Comparison of ENCODE assay signal across 9 cellular contexts in the genomic region with DNA sequence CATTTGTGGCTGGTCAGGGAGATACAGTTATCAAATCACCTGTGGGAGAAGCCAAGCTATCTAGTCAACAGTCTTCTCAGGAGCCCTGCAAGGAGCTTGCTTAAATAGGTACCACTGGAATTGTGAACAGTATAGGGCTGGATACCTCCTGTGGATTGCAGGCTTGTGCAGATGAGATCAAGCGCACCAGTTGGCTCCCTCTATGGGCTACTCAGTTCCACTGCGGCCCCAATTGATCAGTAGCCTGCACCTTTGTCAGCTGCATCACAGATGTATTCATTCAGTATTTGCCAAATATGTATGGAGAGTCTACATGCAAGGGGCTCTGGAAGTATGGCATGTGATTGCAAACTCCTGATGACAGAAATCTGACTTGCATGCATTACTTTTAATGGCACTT. TPM values are rescaled to one million over a fixed set of nuclear protein-coding genes. Genes with fewer than 3 reads are reported as not detected.
A peak's percentile ranks its signal among the peaks of the same experiment; 100 is the strongest.
DNase-seq lines count a peak whose midpoint lies in the region; ATAC-seq and TF ChIP-seq lines count a peak whose summit lies in the region.
"Had no signal": no experiment of that assay in that cellular context is flagged by ENCODE, and none has a peak within 500 bp of the region (broad histone marks: within the 10 kb centered on the region; RNA-seq: fewer than 3 reads in every experiment).

No MANE protein-coding gene starts in this region.

- H3K4me3 Mint-ChIP-seq in activated T-helper 2 cell treated with anti-CD3 and anti-CD28 coated beads, Interferon-gamma antibody, Interleukin-2, Interleukin-4, amounts not matched to agents 10 μg/mL and 5 μg/mL and 100 μg/mL, durations not matched to agents 14 hours and 24 hours and 36 hours (ENCODE audit: low read depth) = no peak overlapping the region

- no peaks in the 10 kb centered on the region for H3K36me3 Mint-ChIP-seq in activated T-helper 2 cell treated with anti-CD3 and anti-CD28 coated beads, Interferon-gamma antibody, Interleukin-2, Interleukin-4, amounts not matched to agents 10 μg/mL and 5 μg/mL and 100 μg/mL, durations not matched to agents 14 hours and 24 hours and 36 hours (ENCODE audit: low read depth)

- ATAC-seq in GM19351 (IDR thresholded peaks at IDR 0.05; ENCODE audit: unreplicated experiment) = peak; percentile 73
- no peak for ATAC-seq in GM21717 (IDR thresholded peaks at IDR 0.05; ENCODE audit: unreplicated experiment)

- no peak overlapping the region for H3K4me3 ChIP-seq in fibroblast of mammary gland (ENCODE audit: control insufficient read depth, low read depth, low read length)

- intact Hi-C loops in activated T-helper 2 cell treated with anti-CD3 and anti-CD28 coated beads, Interferon-gamma antibody, Interleukin-2, Interleukin-4, amounts not matched to agents 10 μg/mL and 5 μg/mL and 100 μg/mL, durations not matched to agents 14 hours and 24 hours and 36 hours (cut with micrococcal nuclease) = no loop called here

- in situ Hi-C loops in ACHN (cut with HindIII; ENCODE audit: low pct_ligation_motif_present, low pct_unique_long_range_greater_than_20kb, low sequenced_read_pairs) = no loop called here

- DNase-seq in ACHN (peak; percentile 7), NCI-H510A treated with DMSO at 0.1 percent for 48 hours (lab: John Stamatoyannopoulos, UW) (peak; percentile 5), fibroblast of mammary gland (ENCODE audit: low read depth) (peak; percentile 23)
- DNase-seq in activated effector memory CD4-positive, alpha-beta T cell treated with anti-CD3 and anti-CD28 coated beads, Interleukin-2, amount 50 U/mL, for 16 hours = no peak
- no peak for DNase-seq in activated T-helper 2 cell treated with anti-CD3 and anti-CD28 coated beads, Interferon-gamma antibody, Interleukin-2, Interleukin-4, amounts not matched to agents 10 μg/mL and 5 μg/mL and 100 μg/mL, durations not matched to agents 14 hours and 24 hours and 36 hours (ENCODE audit: low spot score)
- no peak for DNase-seq in stimulated activated CD4-positive, alpha-beta T cell treated with anti-CD3 and anti-CD28 coated beads, Interleukin-1b, Interleukin-23, amount 100 ng/mL, for 48 hours

- no peaks in the 10 kb centered on the region for H3K9me3 Mint-ChIP-seq in activated T-helper 2 cell treated with anti-CD3 and anti-CD28 coated beads, Interferon-gamma antibody, Interleukin-2, Interleukin-4, amounts not matched to agents 10 μg/mL and 5 μg/mL and 100 μg/mL, durations not matched to agents 14 hours and 24 hours and 36 hours

- H3K27ac Mint-ChIP-seq in activated T-helper 2 cell treated with anti-CD3 and anti-CD28 coated beads, Interferon-gamma antibody, Interleukin-2, Interleukin-4, amounts not matched to agents 10 μg/mL and 5 μg/mL and 100 μg/mL, durations not matched to agents 14 hours and 24 hours and 36 hours = no peak overlapping the region

- H3K27me3 Mint-ChIP-seq in activated T-helper 2 cell treated with anti-CD3 and anti-CD28 coated beads, Interferon-gamma antibody, Interleukin-2, Interleukin-4, amounts not matched to agents 10 μg/mL and 5 μg/mL and 100 μg/mL, durations not matched to agents 14 hours and 24 hours and 36 hours (ENCODE audit: low read depth) = no peaks in the 10 kb centered on the region

- H3K4me1 Mint-ChIP-seq in activated T-helper 2 cell treated with anti-CD3 and anti-CD28 coated beads, Interferon-gamma antibody, Interleukin-2, Interleukin-4, amounts not matched to agents 10 μg/mL and 5 μg/mL and 100 μg/mL, durations not matched to agents 14 hours and 24 hours and 36 hours (ENCODE audit: low read depth) = no peaks in the 10 kb centered on the region

- peak; percentile 64 for TF ChIP-seq CTCF in fibroblast of mammary gland (conservative IDR thresholded peaks at IDR 0.05; ENCODE audit: control insufficient read depth, insufficient read depth, low read depth, low read length)

RNA-seq across cellular contexts. Expression of gene TEX13A, which starts 28.6 kb away (rescaled TPM):
- not detected in 2 replicates for total RNA-seq in activated T-helper 2 cell treated with anti-CD3 and anti-CD28 coated beads, Interferon-gamma antibody, Interleukin-2, Interleukin-4, amounts not matched to agents 10 μg/mL and 5 μg/mL and 100 μg/mL, durations not matched to agents 14 hours and 24 hours and 36 hours
- total RNA-seq: dermis microvascular lymphatic vessel endothelial cell had no signal

Comparison
In these comparisons a context has a peak if more than half of its experiments do, and no peak if none do; other contexts are left out.
1. DNase-seq: peak in ACHN (single experiment), NCI-H510A treated with DMSO at 0.1 percent for 48 hours (single experiment) and fibroblast of mammary gland (single experiment); none in activated effector memory CD4-positive, alpha-beta T cell treated with anti-CD3 and anti-CD28 coated beads, Interleukin-2, amount 50 U/mL, for 16 hours (single experiment), activated T-helper 2 cell treated with anti-CD3 and anti-CD28 coated beads, Interferon-gamma antibody, Interleukin-2, Interleukin-4, amounts not matched to agents 10 μg/mL and 5 μg/mL and 100 μg/mL, durations not matched to agents 14 hours and 24 hours and 36 hours (single experiment) and stimulated activated CD4-positive, alpha-beta T cell treated with anti-CD3 and anti-CD28 coated beads, Interleukin-1b, Interleukin-23, amount 100 ng/mL, for 48 hours (single experiment).